Comparison of ENCODE assay signal across 23 cellular contexts in genomic region chrX:15929231-15929630, GRCh38.
DNase-seq lines count a peak whose midpoint lies in the region; ATAC-seq and TF ChIP-seq lines count a peak whose summit lies in the region.
"Had no signal": no experiment of that assay in that cellular context is flagged by ENCODE, and none has a peak within 500 bp of the region (broad histone marks: within the 10 kb centered on the region; RNA-seq: fewer than 3 reads in every experiment).

No MANE protein-coding gene starts in this region.

- H2BK5ac ChIP-seq in neuronal stem cell (ENCODE audit: low read length) = no peak overlapping the region

- H3K9me3 Mint-ChIP-seq in mesothelial cell of epicardium = peaks cover 9% of the 10 kb centered on the region
- H3K9me3 Mint-ChIP-seq: CD4-positive, CD25-positive, alpha-beta regulatory T cell had no signal

- H3K27me3 ChIP-seq in SJSA1 (replicated peaks) = no peaks in the 10 kb centered on the region
- no peaks in the 10 kb centered on the region for H3K27me3 ChIP-seq in neuronal stem cell (ENCODE audit: control insufficient read depth in 3 of 3, insufficient read depth in 3 of 3, low read depth in 1 of 3, low read length in 3 of 3)
- H3K27me3 ChIP-seq in testis = no peaks in the 10 kb centered on the region
- H3K27me3 ChIP-seq: BE2C, Peyer's patch had no signal

- H3K4ac ChIP-seq in neuronal stem cell (ENCODE audit: low read length) = no peak overlapping the region

- intact Hi-C loops in testis (cut with DNase I; ENCODE audit: low total_unique reads) = no loop called here

- no peak overlapping the region for H2BK15ac ChIP-seq in neuronal stem cell (ENCODE audit: low read length)

- no peak overlapping the region for H3K14ac ChIP-seq in neuronal stem cell (ENCODE audit: low read length)

- H3K9ac ChIP-seq in neuronal stem cell (ENCODE audit: low read depth, low read length, poor library complexity) = no peak overlapping the region

- no peak for ATAC-seq in GM19467 (IDR thresholded peaks at IDR 0.05; ENCODE audit: unreplicated experiment)
- ATAC-seq: GM12878, GM23338, HCT116, Right ventricle myocardium inferior had no signal

- peaks cover 25% of the 10 kb centered on the region for H3K4me1 Mint-ChIP-seq in mesothelial cell of epicardium

- no peak overlapping the region for H3K4me2 ChIP-seq in neuronal stem cell (ENCODE audit: insufficient read depth, low read length, poor library complexity, severe bottlenecking)
- H3K4me2 ChIP-seq: GM23338 had no signal

- no peaks in the 10 kb centered on the region for H3K36me3 Mint-ChIP-seq in mesothelial cell of epicardium
- H3K36me3 Mint-ChIP-seq: CD4-positive, CD25-positive, alpha-beta regulatory T cell had no signal

- H3K36me3 ChIP-seq in SJSA1 = no peaks in the 10 kb centered on the region
- H3K36me3 ChIP-seq in neuronal stem cell (replicated peaks in 1 of 2; ENCODE audit: control insufficient read depth in 2 of 2, insufficient read depth in 2 of 2, low read length in 2 of 2) = no peaks in the 10 kb centered on the region
- H3K36me3 ChIP-seq in testis (ENCODE audit: low read depth, missing control alignments) = no peaks in the 10 kb centered on the region
- H3K36me3 ChIP-seq: BE2C, Peyer's patch had no signal

- H3K18ac ChIP-seq in neuronal stem cell (ENCODE audit: low read length) = no peak overlapping the region

- H3K79me1 ChIP-seq in neuronal stem cell (ENCODE audit: low read depth, low read length) = no peaks in the 10 kb centered on the region

- H3K4me3 ChIP-seq in SJSA1 = peak overlapping the region; percentile 17; the same call in 1 of the 2 replicates
- no peak overlapping the region for H3K4me3 ChIP-seq in neuronal stem cell (ENCODE audit: low read length in 2 of 2)
- no peak overlapping the region for H3K4me3 ChIP-seq in testis
- H3K4me3 ChIP-seq: GM12878, GM23338, Peyer's patch, SK-N-MC had no signal

- H4K8ac ChIP-seq in neuronal stem cell (ENCODE audit: low read depth, low read length) = no peak overlapping the region

- H3K23ac ChIP-seq in neuronal stem cell (ENCODE audit: low read depth, low read length, poor library complexity) = no peak overlapping the region

- no peak for TF ChIP-seq POLR2A in testis (IDR thresholded peaks at IDR 0.05)

- H3K27ac ChIP-seq in SJSA1 = peak overlapping the region; percentile 94
- H3K27ac ChIP-seq in neuronal stem cell (replicated peaks; ENCODE audit: low read length) = no peak overlapping the region
- H3K27ac ChIP-seq in testis = no peak overlapping the region
- H3K27ac ChIP-seq: Peyer's patch, SK-N-MC had no signal

- H2BK12ac ChIP-seq in neuronal stem cell (ENCODE audit: low read length) = no peak overlapping the region

- H3K27ac Mint-ChIP-seq in mesothelial cell of epicardium = no peak overlapping the region
- H3K27ac Mint-ChIP-seq: CD4-positive, CD25-positive, alpha-beta regulatory T cell; GM23338 had no signal

- H3K9me3 ChIP-seq in SJSA1 (replicated peaks) (no peaks in the 10 kb centered on the region), neuronal stem cell (replicated peaks in 1 of 2; ENCODE audit: control insufficient read depth in 2 of 2, insufficient read depth in 1 of 2, low read depth in 1 of 2, low read length in 2 of 2) (no peaks in the 10 kb centered on the region), testis (no peaks in the 10 kb centered on the region)
- H3K9me3 ChIP-seq: BE2C, Peyer's patch had no signal

- no peak overlapping the region for H4K91ac ChIP-seq in neuronal stem cell (ENCODE audit: low read depth, low read length, poor library complexity)

- no peak overlapping the region for H2AK5ac ChIP-seq in neuronal stem cell (ENCODE audit: low read depth, low read length)

- DNase-seq in EH (ENCODE audit: low read depth) (peak; percentile 26), SJSA1 (ENCODE audit: low read depth in 1 of 2, low spot score in 2 of 2) (peak; percentile 79 to 80), kidney tubule cell (ENCODE audit: low spot score) (peak; percentile 9), neuronal stem cell (ENCODE audit: low spot score) (no peak), mesothelial cell of epicardium (ENCODE audit: low spot score in 2 of 2, unreplicated experiment in 2 of 2) (no peak), testis (no peak), NCI-H510A treated with DMSO at 0.1 percent for 48 hours (lab: John Stamatoyannopoulos, UW) (no peak)
- DNase-seq: BE2C; CD4-positive, CD25-positive, alpha-beta regulatory T cell; COR-L47; IMR-90; NCI-H1048; NCI-H1436 treated with DMSO at 0.1 percent for 48 hours; NCI-H2029 treated with DMSO at 0.1 percent for 48 hours; NCI-H2171; NCI-H446; Peyer's patch had no signal

- TF ChIP-seq CTCF in mesothelial cell of epicardium (IDR thresholded peaks at IDR 0.05; ENCODE audit: unreplicated experiment) = no peak
- no peak for TF ChIP-seq CTCF in testis (IDR thresholded peaks at IDR 0.05)

- H3K4me3 Mint-ChIP-seq in mesothelial cell of epicardium = no peak overlapping the region
- H3K4me3 Mint-ChIP-seq: CD4-positive, CD25-positive, alpha-beta regulatory T cell; GM23338 had no signal

- H3K27me3 Mint-ChIP-seq in mesothelial cell of epicardium (ENCODE audit: low read depth) = no peaks in the 10 kb centered on the region

- no peak overlapping the region for H2BK120ac ChIP-seq in neuronal stem cell (ENCODE audit: low read depth, low read length)

- WGBS in neuronal stem cell (ENCODE audit: extremely low coverage in 2 of 2, insufficient read length in 2 of 2, insufficient replicate concordance in 1 of 2), 2 donors = no CpG with 5 or more reads among the region's 2 CpGs
- 50 to 58% methylated on average over 1 of the region's 2 CpGs for WGBS in testis, 2 donors

- H3K4me1 ChIP-seq in SJSA1 (replicated peaks) (peaks cover 28% of the 10 kb centered on the region), neuronal stem cell (ENCODE audit: control insufficient read depth in 2 of 2, insufficient read depth in 1 of 2, low read depth in 1 of 2, low read length in 2 of 2) (peaks cover 3 to 12% of the 10 kb centered on the region in 2 donors), testis (no peaks in the 10 kb centered on the region)
- H3K4me1 ChIP-seq: BE2C, Peyer's patch had no signal

- H2AFZ ChIP-seq in neuronal stem cell (ENCODE audit: low read length) = peak overlapping the region; percentile 60
- H2AFZ ChIP-seq: GM23338 had no signal

Comparison
In these comparisons a context has a peak if more than half of its experiments do, and no peak if none do; other contexts are left out.
1. DNase-seq: peak in EH (single experiment), SJSA1 (2 of 2) and kidney tubule cell (single experiment); none in neuronal stem cell (single experiment), mesothelial cell of epicardium (0 of 2), testis (single experiment) and NCI-H510A treated with DMSO at 0.1 percent for 48 hours (single experiment).